1 cellular context compared by ENCODE assay signal in genomic region chr1:204446413-204447111, GRCh38.
A peak's percentile ranks its signal among the peaks of the same experiment; 100 is the strongest.
TF ChIP-seq lines count a peak whose summit lies in the region.

No MANE protein-coding gene starts in this region.

TF ChIP-seq in HEK293, 187 proteins besides CTCF, POLR2A, EP300 and RAD21 (continued from another document and continues in another):
- TF ChIP-seq, protein P1, sequence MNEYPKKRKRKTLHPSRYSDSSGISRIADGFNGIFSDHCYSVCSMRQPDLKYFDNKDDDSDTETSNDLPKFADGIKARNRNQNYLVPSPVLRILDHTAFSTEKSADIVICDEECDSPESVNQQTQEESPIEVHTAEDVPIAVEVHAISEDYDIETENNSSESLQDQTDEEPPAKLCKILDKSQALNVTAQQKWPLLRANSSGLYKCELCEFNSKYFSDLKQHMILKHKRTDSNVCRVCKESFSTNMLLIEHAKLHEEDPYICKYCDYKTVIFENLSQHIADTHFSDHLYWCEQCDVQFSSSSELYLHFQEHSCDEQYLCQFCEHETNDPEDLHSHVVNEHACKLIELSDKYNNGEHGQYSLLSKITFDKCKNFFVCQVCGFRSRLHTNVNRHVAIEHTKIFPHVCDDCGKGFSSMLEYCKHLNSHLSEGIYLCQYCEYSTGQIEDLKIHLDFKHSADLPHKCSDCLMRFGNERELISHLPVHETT (tag by site-specific recombination; IDR thresholded peaks at IDR 0.05): no peak
- TF ChIP-seq, protein P2, sequence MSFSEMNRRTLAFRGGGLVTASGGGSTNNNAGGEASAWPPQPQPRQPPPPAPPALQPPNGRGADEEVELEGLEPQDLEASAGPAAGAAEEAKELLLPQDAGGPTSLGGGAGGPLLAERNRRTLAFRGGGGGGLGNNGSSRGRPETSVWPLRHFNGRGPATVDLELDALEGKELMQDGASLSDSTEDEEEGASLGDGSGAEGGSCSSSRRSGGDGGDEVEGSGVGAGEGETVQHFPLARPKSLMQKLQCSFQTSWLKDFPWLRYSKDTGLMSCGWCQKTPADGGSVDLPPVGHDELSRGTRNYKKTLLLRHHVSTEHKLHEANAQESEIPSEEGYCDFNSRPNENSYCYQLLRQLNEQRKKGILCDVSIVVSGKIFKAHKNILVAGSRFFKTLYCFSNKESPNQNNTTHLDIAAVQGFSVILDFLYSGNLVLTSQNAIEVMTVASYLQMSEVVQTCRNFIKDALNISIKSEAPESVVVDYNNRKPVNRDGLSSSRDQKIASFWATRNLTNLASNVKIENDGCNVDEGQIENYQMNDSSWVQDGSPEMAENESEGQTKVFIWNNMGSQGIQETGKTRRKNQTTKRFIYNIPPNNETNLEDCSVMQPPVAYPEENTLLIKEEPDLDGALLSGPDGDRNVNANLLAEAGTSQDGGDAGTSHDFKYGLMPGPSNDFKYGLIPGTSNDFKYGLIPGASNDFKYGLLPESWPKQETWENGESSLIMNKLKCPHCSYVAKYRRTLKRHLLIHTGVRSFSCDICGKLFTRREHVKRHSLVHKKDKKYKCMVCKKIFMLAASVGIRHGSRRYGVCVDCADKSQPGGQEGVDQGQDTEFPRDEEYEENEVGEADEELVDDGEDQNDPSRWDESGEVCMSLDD (tag by site-specific recombination; IDR thresholded peaks at IDR 0.05): no peak
- TF ChIP-seq ZNF514 (tag by site-specific recombination; IDR thresholded peaks at IDR 0.05): no peak
- no peak for TF ChIP-seq ZNF311 (tag by site-specific recombination; IDR thresholded peaks at IDR 0.05; ENCODE audit: borderline replicate concordance)
- no peak for TF ChIP-seq SP3 (tag by site-specific recombination; IDR thresholded peaks at IDR 0.05)
- no peak for TF ChIP-seq IKZF3 (tag by site-specific recombination; IDR thresholded peaks at IDR 0.05)
- TF ChIP-seq ZNF544 (tag by site-specific recombination; IDR thresholded peaks at IDR 0.05): no peak
- no peak for TF ChIP-seq ZFP41 (tag by site-specific recombination; IDR thresholded peaks at IDR 0.05; ENCODE audit: borderline replicate concordance)
- peak; percentile 40; the same call in 1 of the 2 replicates for TF ChIP-seq ZNF561 (tag by site-specific recombination; IDR thresholded peaks at IDR 0.05; ENCODE audit: borderline replicate concordance)
- no peak for TF ChIP-seq MEIS1 (CRISPR knock-in tag; IDR thresholded peaks at IDR 0.05; ENCODE audit: borderline replicate concordance)
- TF ChIP-seq ZNF24 (tag by site-specific recombination; IDR thresholded peaks at IDR 0.05): no peak
- peak; percentile 74 for TF ChIP-seq ZNF600 (tag by site-specific recombination; IDR thresholded peaks at IDR 0.05)
- no peak for TF ChIP-seq ZNF202 (tag by site-specific recombination; IDR thresholded peaks at IDR 0.05; ENCODE audit: borderline replicate concordance)
- TF ChIP-seq ZNF174 (tag by site-specific recombination; IDR thresholded peaks at IDR 0.05): no peak
- no peak for TF ChIP-seq ZNF302 (tag by site-specific recombination; IDR thresholded peaks at IDR 0.05; ENCODE audit: low read depth)
- TF ChIP-seq, protein P3, sequence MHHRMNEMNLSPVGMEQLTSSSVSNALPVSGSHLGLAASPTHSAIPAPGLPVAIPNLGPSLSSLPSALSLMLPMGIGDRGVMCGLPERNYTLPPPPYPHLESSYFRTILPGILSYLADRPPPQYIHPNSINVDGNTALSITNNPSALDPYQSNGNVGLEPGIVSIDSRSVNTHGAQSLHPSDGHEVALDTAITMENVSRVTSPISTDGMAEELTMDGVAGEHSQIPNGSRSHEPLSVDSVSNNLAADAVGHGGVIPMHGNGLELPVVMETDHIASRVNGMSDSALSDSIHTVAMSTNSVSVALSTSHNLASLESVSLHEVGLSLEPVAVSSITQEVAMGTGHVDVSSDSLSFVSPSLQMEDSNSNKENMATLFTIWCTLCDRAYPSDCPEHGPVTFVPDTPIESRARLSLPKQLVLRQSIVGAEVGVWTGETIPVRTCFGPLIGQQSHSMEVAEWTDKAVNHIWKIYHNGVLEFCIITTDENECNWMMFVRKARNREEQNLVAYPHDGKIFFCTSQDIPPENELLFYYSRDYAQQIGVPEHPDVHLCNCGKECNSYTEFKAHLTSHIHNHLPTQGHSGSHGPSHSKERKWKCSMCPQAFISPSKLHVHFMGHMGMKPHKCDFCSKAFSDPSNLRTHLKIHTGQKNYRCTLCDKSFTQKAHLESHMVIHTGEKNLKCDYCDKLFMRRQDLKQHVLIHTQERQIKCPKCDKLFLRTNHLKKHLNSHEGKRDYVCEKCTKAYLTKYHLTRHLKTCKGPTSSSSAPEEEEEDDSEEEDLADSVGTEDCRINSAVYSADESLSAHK (tag by site-specific recombination; IDR thresholded peaks at IDR 0.05): no peak
- no peak for TF ChIP-seq ZNF239 (tag by site-specific recombination; IDR thresholded peaks at IDR 0.05)
- TF ChIP-seq ZBTB48 (tag by site-specific recombination; IDR thresholded peaks at IDR 0.05): peak; percentile 78; the same call in 1 of the 2 replicates
- TF ChIP-seq, protein P4, sequence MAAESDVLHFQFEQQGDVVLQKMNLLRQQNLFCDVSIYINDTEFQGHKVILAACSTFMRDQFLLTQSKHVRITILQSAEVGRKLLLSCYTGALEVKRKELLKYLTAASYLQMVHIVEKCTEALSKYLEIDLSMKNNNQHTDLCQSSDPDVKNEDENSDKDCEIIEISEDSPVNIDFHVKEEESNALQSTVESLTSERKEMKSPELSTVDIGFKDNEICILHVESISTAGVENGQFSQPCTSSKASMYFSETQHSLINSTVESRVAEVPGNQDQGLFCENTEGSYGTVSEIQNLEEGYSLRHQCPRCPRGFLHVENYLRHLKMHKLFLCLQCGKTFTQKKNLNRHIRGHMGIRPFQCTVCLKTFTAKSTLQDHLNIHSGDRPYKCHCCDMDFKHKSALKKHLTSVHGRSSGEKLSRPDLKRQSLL (tag by site-specific recombination; IDR thresholded peaks at IDR 0.05): no peak
- peak; percentile 35; the same call in 1 of the 2 replicates for TF ChIP-seq PRDM10 (tag by site-specific recombination; IDR thresholded peaks at IDR 0.05)
- TF ChIP-seq ZNF433 (tag by site-specific recombination; IDR thresholded peaks at IDR 0.05; ENCODE audit: low read depth): no peak
- TF ChIP-seq, protein P5, sequence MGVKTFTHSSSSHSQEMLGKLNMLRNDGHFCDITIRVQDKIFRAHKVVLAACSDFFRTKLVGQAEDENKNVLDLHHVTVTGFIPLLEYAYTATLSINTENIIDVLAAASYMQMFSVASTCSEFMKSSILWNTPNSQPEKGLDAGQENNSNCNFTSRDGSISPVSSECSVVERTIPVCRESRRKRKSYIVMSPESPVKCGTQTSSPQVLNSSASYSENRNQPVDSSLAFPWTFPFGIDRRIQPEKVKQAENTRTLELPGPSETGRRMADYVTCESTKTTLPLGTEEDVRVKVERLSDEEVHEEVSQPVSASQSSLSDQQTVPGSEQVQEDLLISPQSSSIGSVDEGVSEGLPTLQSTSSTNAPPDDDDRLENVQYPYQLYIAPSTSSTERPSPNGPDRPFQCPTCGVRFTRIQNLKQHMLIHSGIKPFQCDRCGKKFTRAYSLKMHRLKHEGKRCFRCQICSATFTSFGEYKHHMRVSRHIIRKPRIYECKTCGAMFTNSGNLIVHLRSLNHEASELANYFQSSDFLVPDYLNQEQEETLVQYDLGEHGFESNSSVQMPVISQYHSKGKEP (tag by site-specific recombination; IDR thresholded peaks at IDR 0.05): 0 out of 2 replicates have a peak, but pooled peaks have one; percentile 14
- TF ChIP-seq, protein P6, sequence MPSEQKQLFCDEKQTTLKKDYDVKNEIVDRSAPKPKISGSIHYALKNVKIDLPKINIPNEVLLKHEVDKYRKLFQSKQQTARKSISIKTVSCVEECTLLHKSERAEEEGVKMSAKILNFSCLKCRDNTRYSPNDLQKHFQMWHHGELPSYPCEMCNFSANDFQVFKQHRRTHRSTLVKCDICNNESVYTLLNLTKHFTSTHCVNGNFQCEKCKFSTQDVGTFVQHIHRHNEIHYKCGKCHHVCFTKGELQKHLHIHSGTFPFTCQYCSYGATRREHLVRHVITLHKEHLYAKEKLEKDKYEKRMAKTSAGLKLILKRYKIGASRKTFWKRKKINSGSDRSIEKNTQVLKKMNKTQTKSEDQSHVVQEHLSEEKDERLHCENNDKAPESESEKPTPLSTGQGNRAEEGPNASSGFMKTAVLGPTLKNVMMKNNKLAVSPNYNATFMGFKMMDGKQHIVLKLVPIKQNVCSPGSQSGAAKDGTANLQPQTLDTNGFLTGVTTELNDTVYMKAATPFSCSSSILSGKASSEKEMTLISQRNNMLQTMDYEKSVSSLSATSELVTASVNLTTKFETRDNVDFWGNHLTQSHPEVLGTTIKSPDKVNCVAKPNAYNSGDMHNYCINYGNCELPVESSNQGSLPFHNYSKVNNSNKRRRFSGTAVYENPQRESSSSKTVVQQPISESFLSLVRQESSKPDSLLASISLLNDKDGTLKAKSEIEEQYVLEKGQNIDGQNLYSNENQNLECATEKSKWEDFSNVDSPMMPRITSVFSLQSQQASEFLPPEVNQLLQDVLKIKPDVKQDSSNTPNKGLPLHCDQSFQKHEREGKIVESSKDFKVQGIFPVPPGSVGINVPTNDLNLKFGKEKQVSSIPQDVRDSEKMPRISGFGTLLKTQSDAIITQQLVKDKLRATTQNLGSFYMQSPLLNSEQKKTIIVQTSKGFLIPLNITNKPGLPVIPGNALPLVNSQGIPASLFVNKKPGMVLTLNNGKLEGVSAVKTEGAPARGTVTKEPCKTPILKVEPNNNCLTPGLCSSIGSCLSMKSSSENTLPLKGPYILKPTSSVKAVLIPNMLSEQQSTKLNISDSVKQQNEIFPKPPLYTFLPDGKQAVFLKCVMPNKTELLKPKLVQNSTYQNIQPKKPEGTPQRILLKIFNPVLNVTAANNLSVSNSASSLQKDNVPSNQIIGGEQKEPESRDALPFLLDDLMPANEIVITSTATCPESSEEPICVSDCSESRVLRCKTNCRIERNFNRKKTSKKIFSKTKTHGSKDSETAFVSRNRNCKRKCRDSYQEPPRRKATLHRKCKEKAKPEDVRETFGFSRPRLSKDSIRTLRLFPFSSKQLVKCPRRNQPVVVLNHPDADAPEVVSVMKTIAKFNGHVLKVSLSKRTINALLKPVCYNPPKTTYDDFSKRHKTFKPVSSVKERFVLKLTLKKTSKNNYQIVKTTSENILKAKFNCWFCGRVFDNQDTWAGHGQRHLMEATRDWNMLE (tag by site-specific recombination; conservative IDR thresholded peaks at IDR 0.05; ENCODE audit: low read depth): no peak
- no peak for TF ChIP-seq ZNF837 (tag by site-specific recombination; IDR thresholded peaks at IDR 0.05)
- TF ChIP-seq ZNF19 (tag by site-specific recombination; IDR thresholded peaks at IDR 0.05; ENCODE audit: low read depth): no peak
- TF ChIP-seq TCF7L2 (IDR thresholded peaks at IDR 0.05; ENCODE audit: borderline replicate concordance, low read depth, low read length): no peak
- no peak for TF ChIP-seq OVOL3 (tag by site-specific recombination; IDR thresholded peaks at IDR 0.05)
- TF ChIP-seq ZNF677 (tag by site-specific recombination; IDR thresholded peaks at IDR 0.05): no peak
- no peak for TF ChIP-seq ZNF596 (tag by site-specific recombination; IDR thresholded peaks at IDR 0.05)
- TF ChIP-seq ZNF37A (tag by site-specific recombination; IDR thresholded peaks at IDR 0.05): no peak
- no peak for TF ChIP-seq ZNF169 (tag by site-specific recombination; IDR thresholded peaks at IDR 0.05)
- peak; percentile 41; the same call in 1 of the 2 replicates for TF ChIP-seq KLF16 (tag by site-specific recombination; IDR thresholded peaks at IDR 0.05)
- TF ChIP-seq, protein P7, sequence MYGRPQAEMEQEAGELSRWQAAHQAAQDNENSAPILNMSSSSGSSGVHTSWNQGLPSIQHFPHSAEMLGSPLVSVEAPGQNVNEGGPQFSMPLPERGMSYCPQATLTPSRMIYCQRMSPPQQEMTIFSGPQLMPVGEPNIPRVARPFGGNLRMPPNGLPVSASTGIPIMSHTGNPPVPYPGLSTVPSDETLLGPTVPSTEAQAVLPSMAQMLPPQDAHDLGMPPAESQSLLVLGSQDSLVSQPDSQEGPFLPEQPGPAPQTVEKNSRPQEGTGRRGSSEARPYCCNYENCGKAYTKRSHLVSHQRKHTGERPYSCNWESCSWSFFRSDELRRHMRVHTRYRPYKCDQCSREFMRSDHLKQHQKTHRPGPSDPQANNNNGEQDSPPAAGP (tag by site-specific recombination; IDR thresholded peaks at IDR 0.05): no peak
- TF ChIP-seq ZNF449 (tag by site-specific recombination; IDR thresholded peaks at IDR 0.05): no peak
- TF ChIP-seq ZSCAN18 (tag by site-specific recombination; IDR thresholded peaks at IDR 0.05): no peak
